In the genomic region with DNA sequence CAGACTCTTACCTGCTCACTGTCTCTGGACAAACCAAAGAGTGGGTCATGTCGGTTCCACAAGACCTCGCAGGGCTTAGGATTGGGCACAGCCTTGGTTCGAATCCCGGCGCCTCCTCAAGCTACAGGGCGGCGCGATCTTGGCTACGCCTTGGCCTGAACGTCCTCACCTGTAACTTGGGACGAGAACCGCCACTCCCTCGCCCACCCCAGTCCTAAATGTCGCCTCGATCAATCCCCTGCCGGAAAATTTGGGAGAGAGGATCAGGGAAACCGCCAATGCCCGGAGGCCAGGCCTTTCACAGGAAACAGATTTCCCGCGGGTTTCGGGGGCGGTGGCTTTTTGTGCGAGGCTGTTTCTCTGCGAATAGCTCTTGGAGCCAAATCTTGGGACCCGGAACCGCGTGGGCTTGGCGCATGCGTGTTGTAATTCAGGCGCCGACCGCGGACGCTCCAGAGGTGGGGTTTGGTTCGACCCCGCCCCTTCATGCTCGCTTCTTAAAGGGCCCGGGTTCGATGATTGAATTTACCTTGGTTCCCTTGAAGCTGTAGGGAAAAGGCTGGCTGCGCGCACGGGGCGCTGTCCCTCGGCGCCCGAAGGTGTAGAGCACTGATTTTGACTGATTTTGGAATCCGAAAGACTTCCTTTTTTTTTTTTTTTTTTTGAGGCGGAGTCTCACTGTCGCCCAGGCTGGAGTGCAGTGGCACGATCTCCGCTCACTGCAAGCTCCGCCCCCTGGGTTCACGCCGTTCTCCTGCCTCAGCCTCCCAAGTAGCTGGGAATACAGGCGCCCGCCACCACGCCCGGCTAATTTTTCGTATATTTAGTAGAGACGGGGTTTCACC, we compare ENCODE assay signal across 1 cellular context.
TF ChIP-seq lines count a peak whose summit lies in the region.

A gene with protein sequence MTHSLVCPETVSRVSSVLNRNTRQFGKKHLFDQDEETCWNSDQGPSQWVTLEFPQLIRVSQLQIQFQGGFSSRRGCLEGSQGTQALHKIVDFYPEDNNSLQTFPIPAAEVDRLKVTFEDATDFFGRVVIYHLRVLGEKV (minus strand): TSS at position 403 of the 845 bp plus-strand sequence. CDS start 354 bp downstream, at position 49.

TF ChIP-seq in K562, 482 proteins besides CTCF, POLR2A, EP300 and RAD21 (continued from another document and continues in another):
- TF ChIP-seq CAMTA2 (CRISPR knock-in tag; conservative IDR thresholded peaks at IDR 0.05) = no peak
- TF ChIP-seq ZNF134 (CRISPR knock-in tag; conservative IDR thresholded peaks at IDR 0.05) = no peak
- peak; percentile 44 for TF ChIP-seq RBBP5 (IDR thresholded peaks at IDR 0.05; ENCODE audit: borderline replicate concordance, insufficient read depth, low read length, poor library complexity, severe bottlenecking)
- TF ChIP-seq ZNF518B (CRISPR knock-in tag; IDR thresholded peaks at IDR 0.05) = no peak
- no peak; the same call in 1 of the 2 replicates for TF ChIP-seq RNF2 (IDR thresholded peaks at IDR 0.05)
- TF ChIP-seq RFX1 (IDR thresholded peaks at IDR 0.05) = no peak
- peak in 1 of 2 experiments; percentile 42; a peak in 1 of 4 replicates for TF ChIP-seq TRIM24 (IDR thresholded peaks at IDR 0.05)
- TF ChIP-seq CREB3L1 (IDR thresholded peaks at IDR 0.05; ENCODE audit: borderline replicate concordance, low read depth) = no peak
- no peak for TF ChIP-seq ZNF316 (IDR thresholded peaks at IDR 0.05)
- no peak for TF ChIP-seq ZNF140 (CRISPR knock-in tag; IDR thresholded peaks at IDR 0.05)
- TF ChIP-seq NFIX (CRISPR knock-in tag; IDR thresholded peaks at IDR 0.05; ENCODE audit: low read depth) = no peak
- peak; percentile 55 for TF ChIP-seq GABPA (tag; conservative IDR thresholded peaks at IDR 0.05; ENCODE audit: low read depth)
- TF ChIP-seq, protein P1, sequence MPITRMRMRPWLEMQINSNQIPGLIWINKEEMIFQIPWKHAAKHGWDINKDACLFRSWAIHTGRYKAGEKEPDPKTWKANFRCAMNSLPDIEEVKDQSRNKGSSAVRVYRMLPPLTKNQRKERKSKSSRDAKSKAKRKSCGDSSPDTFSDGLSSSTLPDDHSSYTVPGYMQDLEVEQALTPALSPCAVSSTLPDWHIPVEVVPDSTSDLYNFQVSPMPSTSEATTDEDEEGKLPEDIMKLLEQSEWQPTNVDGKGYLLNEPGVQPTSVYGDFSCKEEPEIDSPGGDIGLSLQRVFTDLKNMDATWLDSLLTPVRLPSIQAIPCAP (CRISPR knock-in tag; IDR thresholded peaks at IDR 0.05; ENCODE audit: borderline replicate concordance) = no peak
- TF ChIP-seq SAP30 (IDR thresholded peaks at IDR 0.05; ENCODE audit: borderline replicate concordance, insufficient read depth, low read depth, low read length, poor library complexity, severe bottlenecking) = peak; percentile 80
- no peak for TF ChIP-seq BHLHE40 (IDR thresholded peaks at IDR 0.05; ENCODE audit: low read length)
- TF ChIP-seq, protein P2, sequence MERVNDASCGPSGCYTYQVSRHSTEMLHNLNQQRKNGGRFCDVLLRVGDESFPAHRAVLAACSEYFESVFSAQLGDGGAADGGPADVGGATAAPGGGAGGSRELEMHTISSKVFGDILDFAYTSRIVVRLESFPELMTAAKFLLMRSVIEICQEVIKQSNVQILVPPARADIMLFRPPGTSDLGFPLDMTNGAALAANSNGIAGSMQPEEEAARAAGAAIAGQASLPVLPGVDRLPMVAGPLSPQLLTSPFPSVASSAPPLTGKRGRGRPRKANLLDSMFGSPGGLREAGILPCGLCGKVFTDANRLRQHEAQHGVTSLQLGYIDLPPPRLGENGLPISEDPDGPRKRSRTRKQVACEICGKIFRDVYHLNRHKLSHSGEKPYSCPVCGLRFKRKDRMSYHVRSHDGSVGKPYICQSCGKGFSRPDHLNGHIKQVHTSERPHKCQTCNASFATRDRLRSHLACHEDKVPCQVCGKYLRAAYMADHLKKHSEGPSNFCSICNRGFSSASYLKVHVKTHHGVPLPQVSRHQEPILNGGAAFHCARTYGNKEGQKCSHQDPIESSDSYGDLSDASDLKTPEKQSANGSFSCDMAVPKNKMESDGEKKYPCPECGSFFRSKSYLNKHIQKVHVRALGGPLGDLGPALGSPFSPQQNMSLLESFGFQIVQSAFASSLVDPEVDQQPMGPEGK (CRISPR knock-in tag; IDR thresholded peaks at IDR 0.05; ENCODE audit: borderline replicate concordance) = no peak
- no peak for TF ChIP-seq SRSF9 (IDR thresholded peaks at IDR 0.05; ENCODE audit: borderline replicate concordance, low read depth, low read length)
- TF ChIP-seq, protein P3, sequence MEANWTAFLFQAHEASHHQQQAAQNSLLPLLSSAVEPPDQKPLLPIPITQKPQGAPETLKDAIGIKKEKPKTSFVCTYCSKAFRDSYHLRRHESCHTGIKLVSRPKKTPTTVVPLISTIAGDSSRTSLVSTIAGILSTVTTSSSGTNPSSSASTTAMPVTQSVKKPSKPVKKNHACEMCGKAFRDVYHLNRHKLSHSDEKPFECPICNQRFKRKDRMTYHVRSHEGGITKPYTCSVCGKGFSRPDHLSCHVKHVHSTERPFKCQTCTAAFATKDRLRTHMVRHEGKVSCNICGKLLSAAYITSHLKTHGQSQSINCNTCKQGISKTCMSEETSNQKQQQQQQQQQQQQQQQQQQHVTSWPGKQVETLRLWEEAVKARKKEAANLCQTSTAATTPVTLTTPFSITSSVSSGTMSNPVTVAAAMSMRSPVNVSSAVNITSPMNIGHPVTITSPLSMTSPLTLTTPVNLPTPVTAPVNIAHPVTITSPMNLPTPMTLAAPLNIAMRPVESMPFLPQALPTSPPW (CRISPR knock-in tag; IDR thresholded peaks at IDR 0.05) = no peak; the same call in none of the 2 replicates
- no peak for TF ChIP-seq HDAC6 (IDR thresholded peaks at IDR 0.05; ENCODE audit: low read depth, low read length)
- TF ChIP-seq BRCA1 (IDR thresholded peaks at IDR 0.05) = no peak
- no peak for TF ChIP-seq BRCA1 (CRISPR knock-in tag; IDR thresholded peaks at IDR 0.05)
- no peak for TF ChIP-seq NEUROD1 (IDR thresholded peaks at IDR 0.05; ENCODE audit: borderline replicate concordance, low read depth, low read length, partially characterized antibody)
- TF ChIP-seq THRAP3 (IDR thresholded peaks at IDR 0.05; ENCODE audit: borderline replicate concordance) = no peak
- no peak for TF ChIP-seq ZNF512 (tag; IDR thresholded peaks at IDR 0.05)
- no peak for TF ChIP-seq ZC3H8 (IDR thresholded peaks at IDR 0.05)
- no peak for TF ChIP-seq ZNF584 (CRISPR knock-in tag; IDR thresholded peaks at IDR 0.05; ENCODE audit: low read depth)
- no peak for TF ChIP-seq ZNF347 (CRISPR knock-in tag; IDR thresholded peaks at IDR 0.05; ENCODE audit: low read depth)
- TF ChIP-seq ETV5 (CRISPR knock-in tag; IDR thresholded peaks at IDR 0.05; ENCODE audit: low read depth) = no peak
- TF ChIP-seq, protein P4, sequence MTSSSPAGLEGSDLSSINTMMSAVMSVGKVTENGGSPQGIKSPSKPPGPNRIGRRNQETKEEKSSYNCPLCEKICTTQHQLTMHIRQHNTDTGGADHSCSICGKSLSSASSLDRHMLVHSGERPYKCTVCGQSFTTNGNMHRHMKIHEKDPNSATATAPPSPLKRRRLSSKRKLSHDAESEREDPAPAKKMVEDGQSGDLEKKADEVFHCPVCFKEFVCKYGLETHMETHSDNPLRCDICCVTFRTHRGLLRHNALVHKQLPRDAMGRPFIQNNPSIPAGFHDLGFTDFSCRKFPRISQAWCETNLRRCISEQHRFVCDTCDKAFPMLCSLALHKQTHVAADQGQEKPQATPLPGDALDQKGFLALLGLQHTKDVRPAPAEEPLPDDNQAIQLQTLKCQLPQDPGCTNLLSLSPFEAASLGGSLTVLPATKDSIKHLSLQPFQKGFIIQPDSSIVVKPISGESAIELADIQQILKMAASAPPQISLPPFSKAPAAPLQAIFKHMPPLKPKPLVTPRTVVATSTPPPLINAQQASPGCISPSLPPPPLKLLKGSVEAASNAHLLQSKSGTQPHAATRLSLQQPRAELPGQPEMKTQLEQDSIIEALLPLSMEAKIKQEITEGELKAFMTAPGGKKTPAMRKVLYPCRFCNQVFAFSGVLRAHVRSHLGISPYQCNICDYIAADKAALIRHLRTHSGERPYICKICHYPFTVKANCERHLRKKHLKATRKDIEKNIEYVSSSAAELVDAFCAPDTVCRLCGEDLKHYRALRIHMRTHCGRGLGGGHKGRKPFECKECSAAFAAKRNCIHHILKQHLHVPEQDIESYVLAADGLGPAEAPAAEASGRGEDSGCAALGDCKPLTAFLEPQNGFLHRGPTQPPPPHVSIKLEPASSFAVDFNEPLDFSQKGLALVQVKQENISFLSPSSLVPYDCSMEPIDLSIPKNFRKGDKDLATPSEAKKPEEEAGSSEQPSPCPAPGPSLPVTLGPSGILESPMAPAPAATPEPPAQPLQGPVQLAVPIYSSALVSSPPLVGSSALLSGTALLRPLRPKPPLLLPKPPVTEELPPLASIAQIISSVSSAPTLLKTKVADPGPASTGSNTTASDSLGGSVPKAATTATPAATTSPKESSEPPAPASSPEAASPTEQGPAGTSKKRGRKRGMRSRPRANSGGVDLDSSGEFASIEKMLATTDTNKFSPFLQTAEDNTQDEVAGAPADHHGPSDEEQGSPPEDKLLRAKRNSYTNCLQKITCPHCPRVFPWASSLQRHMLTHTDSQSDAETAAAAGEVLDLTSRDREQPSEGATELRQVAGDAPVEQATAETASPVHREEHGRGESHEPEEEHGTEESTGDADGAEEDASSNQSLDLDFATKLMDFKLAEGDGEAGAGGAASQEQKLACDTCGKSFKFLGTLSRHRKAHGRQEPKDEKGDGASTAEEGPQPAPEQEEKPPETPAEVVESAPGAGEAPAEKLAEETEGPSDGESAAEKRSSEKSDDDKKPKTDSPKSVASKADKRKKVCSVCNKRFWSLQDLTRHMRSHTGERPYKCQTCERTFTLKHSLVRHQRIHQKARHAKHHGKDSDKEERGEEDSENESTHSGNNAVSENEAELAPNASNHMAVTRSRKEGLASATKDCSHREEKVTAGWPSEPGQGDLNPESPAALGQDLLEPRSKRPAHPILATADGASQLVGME (CRISPR knock-in tag; IDR thresholded peaks at IDR 0.05) = no peak
- no peak for TF ChIP-seq HNRNPL (IDR thresholded peaks at IDR 0.05; ENCODE audit: low read depth, low read length)
- TF ChIP-seq, protein P5, sequence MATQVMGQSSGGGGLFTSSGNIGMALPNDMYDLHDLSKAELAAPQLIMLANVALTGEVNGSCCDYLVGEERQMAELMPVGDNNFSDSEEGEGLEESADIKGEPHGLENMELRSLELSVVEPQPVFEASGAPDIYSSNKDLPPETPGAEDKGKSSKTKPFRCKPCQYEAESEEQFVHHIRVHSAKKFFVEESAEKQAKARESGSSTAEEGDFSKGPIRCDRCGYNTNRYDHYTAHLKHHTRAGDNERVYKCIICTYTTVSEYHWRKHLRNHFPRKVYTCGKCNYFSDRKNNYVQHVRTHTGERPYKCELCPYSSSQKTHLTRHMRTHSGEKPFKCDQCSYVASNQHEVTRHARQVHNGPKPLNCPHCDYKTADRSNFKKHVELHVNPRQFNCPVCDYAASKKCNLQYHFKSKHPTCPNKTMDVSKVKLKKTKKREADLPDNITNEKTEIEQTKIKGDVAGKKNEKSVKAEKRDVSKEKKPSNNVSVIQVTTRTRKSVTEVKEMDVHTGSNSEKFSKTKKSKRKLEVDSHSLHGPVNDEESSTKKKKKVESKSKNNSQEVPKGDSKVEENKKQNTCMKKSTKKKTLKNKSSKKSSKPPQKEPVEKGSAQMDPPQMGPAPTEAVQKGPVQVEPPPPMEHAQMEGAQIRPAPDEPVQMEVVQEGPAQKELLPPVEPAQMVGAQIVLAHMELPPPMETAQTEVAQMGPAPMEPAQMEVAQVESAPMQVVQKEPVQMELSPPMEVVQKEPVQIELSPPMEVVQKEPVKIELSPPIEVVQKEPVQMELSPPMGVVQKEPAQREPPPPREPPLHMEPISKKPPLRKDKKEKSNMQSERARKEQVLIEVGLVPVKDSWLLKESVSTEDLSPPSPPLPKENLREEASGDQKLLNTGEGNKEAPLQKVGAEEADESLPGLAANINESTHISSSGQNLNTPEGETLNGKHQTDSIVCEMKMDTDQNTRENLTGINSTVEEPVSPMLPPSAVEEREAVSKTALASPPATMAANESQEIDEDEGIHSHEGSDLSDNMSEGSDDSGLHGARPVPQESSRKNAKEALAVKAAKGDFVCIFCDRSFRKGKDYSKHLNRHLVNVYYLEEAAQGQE (CRISPR knock-in tag; IDR thresholded peaks at IDR 0.05; ENCODE audit: low read depth) = no peak
- TF ChIP-seq ZNF324 (CRISPR knock-in tag; IDR thresholded peaks at IDR 0.05) = no peak
